In genomic region chr16:30152517-30152916, GRCh38 we compare ENCODE assay signal across 29 cellular contexts. TPM values are rescaled to one million over a fixed set of nuclear protein-coding genes. Genes with fewer than 3 reads are reported as not detected.
"Had no signal": no experiment of that assay in that cellular context is flagged by ENCODE, and none has a peak within 500 bp of the region (broad histone marks: within the 10 kb centered on the region; RNA-seq: fewer than 3 reads in every experiment).

No MANE protein-coding gene starts in this region.

- H3K27ac ChIP-seq: colonic mucosa, coronary artery, dorsolateral prefrontal cortex, epithelial cell of prostate, esophagus muscularis mucosa, esophagus squamous epithelium, foreskin keratinocyte, gastrocnemius medialis, gastroesophageal sphincter, heart left ventricle, heart right ventricle had no signal

- FAIRE-seq: colon, endometrium, endothelial cell of umbilical vein, frontal cortex had no signal

- H3K36me3 ChIP-seq: colonic mucosa, esophagus muscularis mucosa, esophagus squamous epithelium, gastrocnemius medialis, gastroesophageal sphincter, heart left ventricle, heart right ventricle had no signal

- DNase-seq: colonic mucosa; cortex of kidney; dermis blood vessel endothelial cell; dorsolateral prefrontal cortex; effector CD4-positive, alpha-beta T cell; effector CD8-positive, alpha-beta T cell; effector memory CD4-positive, alpha-beta T cell; effector memory CD8-positive, alpha-beta T cell; endodermal cell; erythroblast; esophagus squamous epithelium; foreskin fibroblast; foreskin keratinocyte; foreskin melanocyte; gastrocnemius medialis; glutamatergic neuron; head of caudate nucleus; heart left ventricle; heart right ventricle had no signal

- H3K4me3 ChIP-seq: colonic mucosa, coronary artery, dorsolateral prefrontal cortex, esophagus muscularis mucosa, esophagus squamous epithelium, gastrocnemius medialis, gastroesophageal sphincter, heart left ventricle, heart right ventricle had no signal

- H3K27me3 ChIP-seq: colonic mucosa, dorsolateral prefrontal cortex, esophagus muscularis mucosa, esophagus squamous epithelium, gastroesophageal sphincter, heart left ventricle, heart right ventricle had no signal

- ATAC-seq: effector memory CD8-positive, alpha-beta T cell; esophagus mucosa; foreskin keratinocyte; gastrocnemius medialis; gastroesophageal sphincter; heart left ventricle; heart right ventricle had no signal

- H3K9me3 ChIP-seq: colonic mucosa, gastrocnemius medialis had no signal

- H3K4me1 ChIP-seq: colonic mucosa, esophagus muscularis mucosa, esophagus squamous epithelium, foreskin keratinocyte, gastrocnemius medialis, gastroesophageal sphincter had no signal

RNA-seq across cellular contexts. Expression of gene GDPD3, which starts 39.2 kb away (rescaled TPM):
- total RNA-seq: epithelial cell of proximal tubule had no signal
